9 cellular contexts compared by ENCODE assay signal in the genomic region with DNA sequence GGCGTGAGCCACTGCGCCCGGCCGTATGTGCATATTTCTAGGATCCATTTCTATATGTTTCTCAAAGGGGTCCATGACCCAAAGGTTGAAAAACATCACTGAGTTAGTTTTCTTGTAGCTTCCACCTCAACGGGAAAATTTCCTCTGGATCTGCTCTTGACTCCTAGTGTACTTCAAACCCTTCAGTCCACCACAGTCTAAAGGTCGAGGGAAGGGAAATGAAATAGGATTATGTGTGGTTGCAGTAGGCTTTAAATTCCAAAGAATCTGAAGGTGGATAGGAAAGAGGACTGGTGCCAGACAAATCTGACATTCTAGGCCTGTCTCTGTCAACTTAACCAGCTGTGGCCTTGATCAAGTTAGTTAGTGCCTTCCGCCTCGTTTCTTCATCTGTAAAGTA. TPM values are rescaled to one million over a fixed set of nuclear protein-coding genes. Genes with fewer than 3 reads are reported as not detected.
"Had no signal": no experiment of that assay in that cellular context is flagged by ENCODE, and none has a peak within 500 bp of the region (broad histone marks: within the 10 kb centered on the region; RNA-seq: fewer than 3 reads in every experiment).

No MANE protein-coding gene starts in this region.

- H3K27ac ChIP-seq: coronary artery had no signal

- H3K27ac Mint-ChIP-seq: activated CD4-positive, alpha-beta memory T cell treated with anti-CD3 and anti-CD28 coated beads, Interleukin-2, amount 10 ng/mL, durations not matched to agents 7 days and 5 days had no signal

- H3K9me3 ChIP-seq: heart right ventricle, pancreas, upper lobe of left lung had no signal

- H3K4me3 Mint-ChIP-seq: stimulated activated effector memory CD8-positive, alpha-beta T cell treated with anti-CD3 and anti-CD28 coated beads, Interleukin-12 subunit alpha, Interleukin-12 subunit beta, amount 100 ng/mL, for 72 hours had no signal

- H3K27me3 Mint-ChIP-seq: activated CD4-positive, alpha-beta memory T cell treated with anti-CD3 and anti-CD28 coated beads, Interleukin-2, amount 10 ng/mL, durations not matched to agents 7 days and 5 days; activated CD4-positive, alpha-beta T cell treated with anti-CD3 and anti-CD28 coated beads, Interleukin-2, amount 10 ng/mL, durations not matched to agents 24 days and 14 days had no signal

- H3K9me3 Mint-ChIP-seq: activated CD4-positive, alpha-beta memory T cell treated with anti-CD3 and anti-CD28 coated beads, Interleukin-2, amount 10 ng/mL, durations not matched to agents 7 days and 5 days; activated CD4-positive, alpha-beta T cell treated with anti-CD3 and anti-CD28 coated beads, Interleukin-2, amount 10 ng/mL, durations not matched to agents 24 days and 14 days; naive thymus-derived CD4-positive, alpha-beta T cell; stimulated activated effector memory CD8-positive, alpha-beta T cell treated with anti-CD3 and anti-CD28 coated beads, Interleukin-12 subunit alpha, Interleukin-12 subunit beta, amount 100 ng/mL, for 72 hours had no signal

- H3K4me3 ChIP-seq: coronary artery, lung, pancreas had no signal

- H3K27me3 ChIP-seq: heart right ventricle, pancreas, upper lobe of left lung had no signal

RNA-seq across cellular contexts. Expression of gene PMEL, which starts 29.5 kb away (rescaled TPM):
- total RNA-seq: activated CD4-positive, alpha-beta T cell treated with anti-CD3 and anti-CD28 coated beads, Interleukin-2, amount 10 ng/mL, durations not matched to agents 24 days and 14 days; naive thymus-derived CD4-positive, alpha-beta T cell had no signal
